Comparison of ENCODE assay signal across 8 cellular contexts in genomic region chr1:87331319-87332269, GRCh38. TPM values are rescaled to one million over a fixed set of nuclear protein-coding genes. Genes with fewer than 3 reads are reported as not detected.
DNase-seq lines count a peak whose midpoint lies in the region; ATAC-seq and TF ChIP-seq lines count a peak whose summit lies in the region.

No MANE protein-coding gene starts in this region.

- H3K9me3 ChIP-seq in NT2/D1 (ENCODE audit: insufficient read depth, low read length): no peaks in the 10 kb centered on the region
- no peaks in the 10 kb centered on the region for H3K9me3 ChIP-seq in esophagus muscularis mucosa
- H3K9me3 ChIP-seq in mucosa of rectum (ENCODE audit: control insufficient read depth in 2 of 2, low read length in 2 of 2): no peaks in the 10 kb centered on the region

- peaks cover 54% of the 10 kb centered on the region for H3K4me1 Mint-ChIP-seq in activated T-cell treated with anti-CD3 and anti-CD28 coated beads, Interleukin-2, amount 50 U/mL, for 4 hours (ENCODE audit: low read depth)

- H3K36me3 Mint-ChIP-seq in activated T-cell treated with anti-CD3 and anti-CD28 coated beads, Interleukin-2, amount 50 U/mL, for 4 hours (ENCODE audit: insufficient read depth): peaks cover 2% of the 10 kb centered on the region

- TF ChIP-seq CTCF in GM12872 (IDR thresholded peaks at IDR 0.05; ENCODE audit: insufficient read depth, low read depth, low read length): 0 out of 3 replicates have a peak, but pooled peaks have one; percentile 17
- no peak for TF ChIP-seq CTCF in esophagus muscularis mucosa (IDR thresholded peaks at IDR 0.05)

- no peaks in the 10 kb centered on the region for H3K4me1 ChIP-seq in NT2/D1 (ENCODE audit: insufficient read depth, insufficient read length)
- H3K4me1 ChIP-seq in esophagus muscularis mucosa: peaks cover 44 to 58% (median 49%) of the 10 kb centered on the region in 4 donors
- peaks cover 24 to 27% of the 10 kb centered on the region in 2 donors for H3K4me1 ChIP-seq in mucosa of rectum (ENCODE audit: control insufficient read depth in 2 of 2, insufficient read depth in 2 of 2, low read length in 2 of 2)

- TF ChIP-seq EP300 in esophagus muscularis mucosa (IDR thresholded peaks at IDR 0.05): no peak

- peak overlapping the region; percentile 76 for H3K9ac ChIP-seq in NT2/D1 (ENCODE audit: insufficient read length, low read depth)
- peak overlapping the region; percentile 69 to 70 for H3K9ac ChIP-seq in mucosa of rectum (ENCODE audit: low read depth in 1 of 2, low read length in 2 of 2)

- DNase-seq in NT2/D1 (ENCODE audit: low read depth, low spot score) (peak; percentile 75), esophagus muscularis mucosa (ENCODE audit: extremely low spot score) (peak; percentile 96), middle frontal gyrus (ENCODE audit: extremely low spot score, low spot score) (no peak)
- DNase-seq in activated T-cell treated with anti-CD3 and anti-CD28 coated beads, Interleukin-2, amount 50 U/mL, for 4 hours: peak; percentile 60
- peak in 5 of 6 experiments; percentile 45 to 67 (median 57) for DNase-seq in stimulated activated naive CD4-positive, alpha-beta T cell (lab: John Stamatoyannopoulos, UW)

- H3K4me3 ChIP-seq in NT2/D1 (ENCODE audit: insufficient read length, low read depth) (peak overlapping the region; percentile 67), esophagus muscularis mucosa (peak overlapping the region; percentile 77 to 97 (median 88)), mucosa of rectum (ENCODE audit: low read length in 2 of 2) (peak overlapping the region; percentile 87 to 88)

- intact Hi-C loops in esophagus muscularis mucosa (cut with DNase I): no loop called here

- H3K9me3 Mint-ChIP-seq in activated T-cell treated with anti-CD3 and anti-CD28 coated beads, Interleukin-2, amount 50 U/mL, for 4 hours: no peaks in the 10 kb centered on the region

- H3K27ac ChIP-seq in esophagus muscularis mucosa (replicated peaks in 1 of 4): peak overlapping the region; percentile 89 to 98 (median 94)
- H3K27ac ChIP-seq in mucosa of rectum (ENCODE audit: low read depth in 2 of 2, low read length in 2 of 2): peak overlapping the region; percentile 80 to 92

- H3K27me3 ChIP-seq in NT2/D1 (ENCODE audit: insufficient read depth, insufficient read length) (no peaks in the 10 kb centered on the region), esophagus muscularis mucosa (no peaks in the 10 kb centered on the region), mucosa of rectum (ENCODE audit: control insufficient read depth in 2 of 2, insufficient read depth in 2 of 2, low read length in 2 of 2) (no peaks in the 10 kb centered on the region)

- TF ChIP-seq POLR2A in esophagus muscularis mucosa (IDR thresholded peaks at IDR 0.05; ENCODE audit: low read depth): no peak

- peaks cover 15% of the 10 kb centered on the region for H3K27me3 Mint-ChIP-seq in activated T-cell treated with anti-CD3 and anti-CD28 coated beads, Interleukin-2, amount 50 U/mL, for 4 hours (ENCODE audit: low read depth)

- ATAC-seq in HG02870 (IDR thresholded peaks at IDR 0.05; ENCODE audit: unreplicated experiment): peak; percentile 10
- no peak for ATAC-seq in activated T-cell treated with anti-CD3 and anti-CD28 coated beads, Interleukin-2, amount 50 U/mL, for 4 hours

- H3K36me3 ChIP-seq in NT2/D1 (ENCODE audit: insufficient read depth, insufficient read length, low read length): peaks cover 20% of the 10 kb centered on the region
- no peaks in the 10 kb centered on the region for H3K36me3 ChIP-seq in esophagus muscularis mucosa
- H3K36me3 ChIP-seq in mucosa of rectum (ENCODE audit: control insufficient read depth in 2 of 2, insufficient read depth in 2 of 2, low read length in 2 of 2): no peaks in the 10 kb centered on the region

- WGBS in esophagus muscularis mucosa: 0% methylated on average over 39 of the region's 67 CpGs

- H3K4me3 Mint-ChIP-seq in activated T-cell treated with anti-CD3 and anti-CD28 coated beads, Interleukin-2, amount 50 U/mL, for 4 hours: peak overlapping the region; percentile 91

RNA-seq across cellular contexts. Expression of gene LMO4, which starts 2.9 kb away (rescaled TPM):
- 10 to 100 TPM; 10.0 to 19.8 (median 19.0) TPM for total RNA-seq in activated T-cell treated with anti-CD3 and anti-CD28 coated beads, Interleukin-2, amount 50 U/mL, for 4 hours
- 10 to 100 TPM; 43.2 to 54.4 (median 47.7) TPM for total RNA-seq in esophagus muscularis mucosa
